ENCODE assay signal across 21 cellular contexts in the genomic region with DNA sequence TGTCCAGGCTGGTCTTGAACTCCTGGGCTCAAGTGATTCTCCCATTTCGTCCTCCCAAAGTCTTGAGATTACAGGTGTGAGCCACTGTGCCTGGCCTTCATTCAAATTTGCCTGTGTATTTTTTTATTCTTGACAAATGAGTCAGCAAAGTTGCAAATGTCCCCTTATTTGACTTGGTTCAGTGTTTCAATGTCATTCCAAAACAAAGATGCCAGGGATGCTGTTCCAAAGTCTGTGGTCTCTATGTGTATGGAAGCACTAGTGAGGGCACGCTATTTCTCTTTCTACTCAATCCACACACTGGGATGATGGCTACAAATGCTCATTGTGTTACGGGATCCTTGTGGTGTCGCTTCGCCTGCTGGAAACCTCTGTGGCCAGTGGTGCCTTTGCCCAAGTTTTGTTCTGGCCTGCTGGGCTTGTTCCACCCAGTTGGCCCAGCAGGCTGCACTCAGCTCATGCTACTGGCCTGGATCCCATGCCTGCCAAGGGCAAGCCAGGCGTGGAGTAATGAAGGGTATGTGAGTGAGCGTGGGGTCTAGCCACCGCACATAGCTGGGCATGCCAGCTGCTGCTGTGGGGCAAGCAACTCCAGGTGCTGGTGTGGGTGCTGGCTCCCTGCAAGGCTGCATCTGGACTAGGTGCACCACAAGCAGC.
"Had no signal": no experiment of that assay in that cellular context is flagged by ENCODE, and none has a peak within 500 bp of the region (broad histone marks: within the 10 kb centered on the region; RNA-seq: fewer than 3 reads in every experiment).

No MANE protein-coding gene starts in this region.

- H3K4me3 ChIP-seq: dorsolateral prefrontal cortex, gastrocnemius medialis, left lung, lung, mucosa of descending colon, neural progenitor cell, psoas muscle, stomach, testis, tibial artery had no signal

- H3K27ac ChIP-seq: dorsolateral prefrontal cortex, gastrocnemius medialis, left lung, neural progenitor cell, psoas muscle, stomach, testis, tibial artery had no signal

- H3K9me3 ChIP-seq: gastrocnemius medialis, left lung, mucosa of descending colon, psoas muscle, stomach, testis, tibial artery had no signal

- ATAC-seq: gastrocnemius medialis; left lung; mucosa of descending colon; naive thymus-derived CD4-positive, alpha-beta T cell; psoas muscle; sciatic nerve had no signal

- H2AFZ ChIP-seq: neural progenitor cell had no signal

- H3K9ac ChIP-seq: neural progenitor cell had no signal

- H3K4me1 ChIP-seq: neural progenitor cell, psoas muscle had no signal

- H3K4me2 ChIP-seq: neural progenitor cell had no signal

- H3K27me3 ChIP-seq: dorsolateral prefrontal cortex, gastrocnemius medialis, left lung, neural progenitor cell, stomach, testis, tibial artery had no signal

- DNase-seq: dorsolateral prefrontal cortex; effector CD4-positive, alpha-beta T cell; foreskin fibroblast; gastrocnemius medialis; head of caudate nucleus; kidney; left lung; mucosa of descending colon; naive thymus-derived CD4-positive, alpha-beta T cell; nucleus accumbens; psoas muscle; stimulated activated CD4-positive, alpha-beta T cell treated with anti-CD3 and anti-CD28 coated beads, Interleukin-2, amount 100 ng/mL, for 24 hours; stimulated activated CD4-positive, alpha-beta T cell treated with anti-CD3 and anti-CD28 coated beads, Interleukin-4, amount 100 ng/mL, for 24 hours; stimulated activated naive CD4-positive, alpha-beta T cell treated with Interleukin-2 at 50 U/mL for 16 hours; stomach; substantia nigra; testis; tibial artery had no signal

- H3K36me3 ChIP-seq: gastrocnemius medialis, left lung, neural progenitor cell, stomach, tibial artery had no signal
